Comparison of ENCODE assay signal across 1 cellular context in the genomic region with DNA sequence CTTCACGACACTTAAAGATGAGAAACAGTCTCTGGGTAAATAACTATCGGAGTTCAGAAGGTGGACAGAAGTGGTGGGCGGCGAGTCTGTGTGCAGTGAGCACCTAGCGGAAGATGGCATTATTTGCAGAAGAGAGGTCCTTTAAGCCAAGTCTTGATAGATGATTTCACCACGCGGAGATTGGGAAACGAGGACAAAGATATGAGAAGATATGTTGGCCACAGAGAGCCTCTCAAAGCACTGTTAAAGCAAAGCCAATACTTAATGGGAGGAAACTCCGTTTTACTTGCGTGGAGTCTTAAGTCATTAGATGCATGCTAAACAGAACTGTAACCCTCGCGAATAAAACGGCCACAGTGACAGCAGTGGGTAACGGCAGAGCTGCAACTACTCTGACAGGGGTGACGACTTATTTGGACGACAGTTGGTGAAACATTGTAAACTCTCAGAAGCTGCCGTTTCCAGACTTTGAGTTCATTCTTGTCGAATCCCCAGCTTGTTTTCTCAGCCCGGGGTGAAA.
TF ChIP-seq lines count a peak whose summit lies in the region.

No MANE protein-coding gene starts in this region.

TF ChIP-seq in H1, 55 proteins besides CTCF, POLR2A, EP300 and RAD21 (continued from another document):
- TF ChIP-seq GTF2F1 (IDR thresholded peaks at IDR 0.05; ENCODE audit: borderline replicate concordance, low read depth, low read length) (no peak), PHF8 (conservative IDR thresholded peaks at IDR 0.05; ENCODE audit: low read depth, low read length) (no peak), EZH2 (IDR thresholded peaks at IDR 0.05; ENCODE audit: low read depth, low read length, severe bottlenecking) (no peak), ZNF274 (IDR thresholded peaks at IDR 0.05; ENCODE audit: borderline replicate concordance, extremely low read depth, low read length) (no peak), SAP30 (IDR thresholded peaks at IDR 0.05; ENCODE audit: insufficient read depth, insufficient replicate concordance, low read length) (peak; percentile 66), CTBP2 (IDR thresholded peaks at IDR 0.05; ENCODE audit: borderline replicate concordance, insufficient read depth, insufficient read length, low read length) (no peak), CREB1 (IDR thresholded peaks at IDR 0.05) (no peak), ASH2L (IDR thresholded peaks at IDR 0.05; ENCODE audit: low read length) (no peak), TEAD4 (IDR thresholded peaks at IDR 0.05; ENCODE audit: low read depth, low read length) (no peak), USF2 (IDR thresholded peaks at IDR 0.05; ENCODE audit: low read length) (no peak), ATF3 (IDR thresholded peaks at IDR 0.05; ENCODE audit: insufficient read depth, low read depth, low read length) (no peak), TCF12 (IDR thresholded peaks at IDR 0.05; ENCODE audit: low read depth, low read length) (no peak), SIN3A (conservative IDR thresholded peaks at IDR 0.05 in 1 of 2, IDR thresholded peaks at IDR 0.05 in 1 of 2; ENCODE audit: low read depth in 1 of 2, low read length in 2 of 2) (0 out of 4 replicates have a peak, but pooled peaks of 1 of the 2 experiments have one; percentile 31), HDAC2 (IDR thresholded peaks at IDR 0.05; ENCODE audit: borderline replicate concordance in 1 of 2, low read depth in 2 of 2, low read length in 2 of 2) (no peak), CEBPB (IDR thresholded peaks at IDR 0.05; ENCODE audit: low read depth, low read length) (no peak), JUN (IDR thresholded peaks at IDR 0.05; ENCODE audit: low read depth, low read length) (no peak), KDM4A (IDR thresholded peaks at IDR 0.05; ENCODE audit: low read depth, low read length, severe bottlenecking) (peak; percentile 5), KDM5A (IDR thresholded peaks at IDR 0.05; ENCODE audit: low read length) (0 out of 2 replicates have a peak, but pooled peaks have one; percentile 38), POLR2AphosphoS5 (IDR thresholded peaks at IDR 0.05; ENCODE audit: low read depth, low read length) (no peak), MAX (IDR thresholded peaks at IDR 0.05) (no peak), RXRA (IDR thresholded peaks at IDR 0.05; ENCODE audit: insufficient read depth, low read depth, low read length) (no peak), SP1 (IDR thresholded peaks at IDR 0.05; ENCODE audit: low read depth, low read length) (no peak), EGR1 (IDR thresholded peaks at IDR 0.05; ENCODE audit: borderline replicate concordance, low read depth, low read length) (no peak), FOSL1 (IDR thresholded peaks at IDR 0.05; ENCODE audit: insufficient read depth, low read depth, low read length) (no peak)
